ENCODE assay signal across 11 cellular contexts in the genomic region with DNA sequence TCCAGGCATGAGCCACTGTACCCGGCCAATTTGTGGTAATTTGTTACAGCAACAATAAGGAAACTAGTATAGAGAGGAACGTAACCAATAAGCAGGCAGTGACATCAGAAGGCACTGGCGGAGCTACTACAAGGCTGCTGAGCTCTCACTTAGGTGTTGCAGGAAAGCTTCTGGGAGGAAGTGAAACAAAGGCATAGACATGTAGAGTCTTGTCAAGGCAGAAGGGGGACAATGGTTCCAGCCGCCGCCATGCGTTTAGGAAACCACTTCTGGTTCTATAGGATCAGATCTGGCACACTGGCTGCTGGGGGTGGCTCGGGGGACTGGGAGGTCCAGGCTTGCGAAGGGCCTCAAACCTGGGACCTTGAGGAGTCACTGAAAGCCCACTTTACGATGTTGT. TPM values are rescaled to one million over a fixed set of nuclear protein-coding genes. Genes with fewer than 3 reads are reported as not detected.
DNase-seq lines count a peak whose midpoint lies in the region; ATAC-seq and TF ChIP-seq lines count a peak whose summit lies in the region.
"Had no signal": no experiment of that assay in that cellular context is flagged by ENCODE, and none has a peak within 500 bp of the region (broad histone marks: within the 10 kb centered on the region; RNA-seq: fewer than 3 reads in every experiment).

No MANE protein-coding gene starts in this region.

- H3K27ac ChIP-seq in BLaER1 (no peak overlapping the region), neural progenitor cell (no peak overlapping the region)
- H3K27ac ChIP-seq: SJSA1 had no signal

- H3K4me2 ChIP-seq in BLaER1: 0 out of 2 replicates have a peak overlapping the region, but pooled peaks have one; percentile 7
- no peak overlapping the region for H3K4me2 ChIP-seq in neural progenitor cell

- H3K36me3 ChIP-seq in BLaER1 (no peaks in the 10 kb centered on the region), neural progenitor cell (no peaks in the 10 kb centered on the region), Caco-2 (ENCODE audit: control insufficient read depth, insufficient read depth, low read length) (no peaks in the 10 kb centered on the region)
- H3K36me3 ChIP-seq: SJSA1 had no signal

- POLR2A ChIA-PET in Caco-2 (lab: Charles Lee): no interaction called here

- H3K79me2 ChIP-seq in neural progenitor cell (ENCODE audit: low read depth): no peaks in the 10 kb centered on the region

- no peaks in the 10 kb centered on the region for H3K27me3 Mint-ChIP-seq in neural progenitor cell (ENCODE audit: insufficient read depth, low read depth)
- no peaks in the 10 kb centered on the region for H3K27me3 Mint-ChIP-seq in Caco-2 (ENCODE audit: insufficient read depth, unreplicated experiment)

- CTCF ChIA-PET in Caco-2 (lab: Charles Lee): no interaction called here

- H3K36me3 Mint-ChIP-seq in neural progenitor cell (no peaks in the 10 kb centered on the region), Caco-2 (ENCODE audit: insufficient read depth, unreplicated experiment) (no peaks in the 10 kb centered on the region)

- H3K4me3 ChIP-seq in BLaER1: no peak overlapping the region
- H3K4me3 ChIP-seq in neural progenitor cell: no peak overlapping the region
- H3K4me3 ChIP-seq in Caco-2 (ENCODE audit: low read depth, low read length): no peak overlapping the region
- H3K4me3 ChIP-seq: SJSA1 had no signal

- H3K9me3 Mint-ChIP-seq in neural progenitor cell (no peaks in the 10 kb centered on the region), Caco-2 (ENCODE audit: unreplicated experiment) (no peaks in the 10 kb centered on the region)

- no TSS peak for BruUV-seq in Caco-2 (replicated peaks; lab: Mats Ljungman, UMichigan)

- H3K9ac ChIP-seq in BLaER1 (no peak overlapping the region), neural progenitor cell (no peak overlapping the region)

- TF ChIP-seq CTCF in neural progenitor cell (IDR thresholded peaks at IDR 0.05) (no peak), Caco-2 (IDR thresholded peaks at IDR 0.05; ENCODE audit: insufficient read depth in 1 of 2, low read depth in 1 of 2, low read length in 1 of 2, severe bottlenecking in 1 of 2, unreplicated experiment in 1 of 2) (no peak)

- peak; percentile 100 for ATAC-seq in GM19395 (IDR thresholded peaks at IDR 0.05; ENCODE audit: unreplicated experiment)
- ATAC-seq in HG03045 (IDR thresholded peaks at IDR 0.05; ENCODE audit: unreplicated experiment): peak; percentile 88

- H3F3A ChIP-seq in neural progenitor cell (ENCODE audit: low read depth): peaks cover 10% of the 10 kb centered on the region

- no peaks in the 10 kb centered on the region for H3K27me3 ChIP-seq in BLaER1
- H3K27me3 ChIP-seq in neural progenitor cell: no peaks in the 10 kb centered on the region
- no peaks in the 10 kb centered on the region for H3K27me3 ChIP-seq in Caco-2 (replicated peaks; ENCODE audit: control insufficient read depth, insufficient read depth, low read length)
- H3K27me3 ChIP-seq: SJSA1 had no signal

- H3K4me1 Mint-ChIP-seq in neural progenitor cell (peaks cover 4% of the 10 kb centered on the region), Caco-2 (ENCODE audit: low read depth, unreplicated experiment) (no peaks in the 10 kb centered on the region)

- H4K20me1 ChIP-seq in BLaER1 (no peaks in the 10 kb centered on the region), neural progenitor cell (ENCODE audit: low read depth) (no peaks in the 10 kb centered on the region)

- H3K4me1 ChIP-seq in BLaER1 (peaks cover 9% of the 10 kb centered on the region; the same call in 1 of the 2 replicates), neural progenitor cell (peaks cover 9% of the 10 kb centered on the region), Caco-2 (no peaks in the 10 kb centered on the region)
- H3K4me1 ChIP-seq: SJSA1 had no signal

- no peak overlapping the region for H2AFZ ChIP-seq in neural progenitor cell (replicated peaks)

- intact Hi-C loops in Caco-2 (cut with micrococcal nuclease; ENCODE audit: unreplicated experiment): no loop called here

- DNase-seq in NOMO-1 (lab: John Stamatoyannopoulos, UW; ENCODE audit: unreplicated experiment in 2 of 2) (peak; percentile 83 to 98), iPS-NIHi11 (ENCODE audit: low spot score) (no peak), neural progenitor cell (ENCODE audit: low spot score) (no peak), dermis blood vessel endothelial cell (no peak), Caco-2 (no peak)
- DNase-seq: activated naive CD4-positive, alpha-beta T cell had no signal

- no peak overlapping the region for H3K27ac Mint-ChIP-seq in neural progenitor cell
- no peak overlapping the region for H3K27ac Mint-ChIP-seq in Caco-2 (ENCODE audit: unreplicated experiment)

- H3K4me3 Mint-ChIP-seq in neural progenitor cell: no peak overlapping the region
- no peak overlapping the region for H3K4me3 Mint-ChIP-seq in Caco-2 (ENCODE audit: unreplicated experiment)

- H3K9me3 ChIP-seq in BLaER1 (0 out of 2 replicates have a peak, but pooled peaks cover 6% of the 10 kb centered on the region), neural progenitor cell (ENCODE audit: low read depth) (no peaks in the 10 kb centered on the region), Caco-2 (no peaks in the 10 kb centered on the region; the same call in 1 of the 2 replicates)
- H3K9me3 ChIP-seq: SJSA1 had no signal

RNA-seq across cellular contexts. Expression of a gene that starts 9.4 kb away (rescaled TPM):
- total RNA-seq in neural progenitor cell (ENCODE audit: low replicate concordance) (not detected in 2 replicates), dermis blood vessel endothelial cell (not detected in 2 replicates), Caco-2 (2022) (not detected in 2 replicates)
- total RNA-seq: fibroblast of lung had no signal

RNA-seq across cellular contexts. Expression of a gene that starts 40.7 kb away (rescaled TPM):
- 10.8 and 28.9 TPM in 2 replicates for total RNA-seq in neural progenitor cell (ENCODE audit: low replicate concordance)
- 13.8 and 16.3 TPM in 2 replicates for total RNA-seq in dermis blood vessel endothelial cell
- 25.8 and 27.9 TPM in 2 replicates for total RNA-seq in Caco-2 (2022)

Comparison
In these comparisons a context has a peak if more than half of its experiments do, and no peak if none do; other contexts are left out.
1. DNase-seq: peak in NOMO-1 (2 of 2); none in iPS-NIHi11 (single experiment), neural progenitor cell (single experiment), dermis blood vessel endothelial cell (single experiment) and Caco-2 (0 of 2).